In the genomic region with DNA sequence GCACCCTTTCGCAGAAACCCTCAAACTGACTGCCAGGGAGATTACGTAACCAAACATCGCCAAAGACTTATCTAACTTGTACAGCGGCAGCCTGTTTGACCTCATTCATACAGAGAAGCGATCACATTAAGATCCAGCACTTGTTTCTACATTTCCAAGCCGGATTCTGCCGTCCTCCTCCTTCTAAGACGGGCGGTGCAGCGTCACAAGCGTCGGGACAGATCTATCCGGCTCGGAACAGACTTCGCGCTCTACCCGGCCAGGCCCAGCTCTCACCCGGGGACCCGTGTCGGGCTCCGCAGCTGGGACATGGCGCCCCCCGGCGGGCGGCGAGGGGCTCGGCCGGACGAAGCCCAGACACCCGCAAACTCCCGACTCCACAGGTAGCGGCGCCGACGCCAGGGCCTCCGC, we compare ENCODE assay signal across 1 cellular context.
TF ChIP-seq lines count a peak whose summit lies in the region.

No MANE protein-coding gene starts in this region.

TF ChIP-seq in SK-N-SH treated with all-trans-retinoic acid at 6 μM for 48 hours, 23 proteins besides CTCF, POLR2A, EP300 and RAD21 (continued from another document):
- 0 out of 2 replicates have a peak, but pooled peaks have one; percentile 20 for TF ChIP-seq ZNF8 (CRISPR knock-in tag; IDR thresholded peaks at IDR 0.05)
TF ChIP-seq in SK-N-SH treated with all-trans-retinoic acid at 6 μM for 48 hours: peak in this region for 3.
